8 cellular contexts compared by ENCODE assay signal in the genomic region with DNA sequence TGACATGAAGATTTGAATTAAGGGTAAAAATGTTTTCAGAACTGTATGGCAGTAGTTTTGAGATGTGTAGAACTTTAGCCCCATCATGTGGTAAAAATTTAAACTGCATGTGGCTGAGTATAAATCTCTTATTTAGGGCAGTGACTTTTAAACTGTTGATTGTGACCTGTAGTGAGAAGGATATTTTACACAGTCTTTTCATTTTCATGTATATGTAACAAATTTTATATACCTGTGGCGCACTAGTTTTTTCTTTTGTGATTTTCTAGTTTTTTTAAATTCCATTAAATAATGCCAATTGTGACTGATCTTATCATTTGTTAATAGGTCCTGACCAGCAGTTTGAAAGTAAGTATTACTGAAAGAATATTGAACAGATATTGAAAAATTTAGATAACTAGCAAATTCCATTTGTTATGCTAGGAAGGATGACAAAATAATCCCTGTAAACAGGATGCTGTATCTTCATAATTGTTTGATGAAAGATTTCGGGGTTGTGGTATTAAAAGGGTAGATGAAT. TPM values are rescaled to one million over a fixed set of nuclear protein-coding genes. Genes with fewer than 3 reads are reported as not detected.
DNase-seq lines count a peak whose midpoint lies in the region; ATAC-seq and TF ChIP-seq lines count a peak whose summit lies in the region.

No MANE protein-coding gene starts in this region.

- H3K27ac Mint-ChIP-seq in activated naive CD8-positive, alpha-beta T cell treated with anti-CD3 and anti-CD28 coated beads, Interleukin-2, amount 50 U/mL, for 24 hours: peak overlapping the region; percentile 32

- H3K9me2 ChIP-seq in HCT116 (ENCODE audit: insufficient read depth): no peaks in the 10 kb centered on the region

- H2AFZ ChIP-seq in HCT116 (ENCODE audit: low read depth, low read length, poor library complexity, severe bottlenecking): no peak overlapping the region

- CTCF ChIA-PET in HCT116 (lab: Charles Lee): no interaction called here

- peak; percentile 43 to 89 (median 69); a peak in 5 of 6 replicates for TF ChIP-seq CTCF in HCT116 (IDR thresholded peaks at IDR 0.05 in 2 of 3, conservative IDR thresholded peaks at IDR 0.05 in 1 of 3; ENCODE audit: borderline replicate concordance in 1 of 3, insufficient read depth in 1 of 3, low read depth in 2 of 3, low read length in 2 of 3)
- peak; percentile 83 to 96 (median 92) for TF ChIP-seq CTCF in heart right ventricle (IDR thresholded peaks at IDR 0.05)
- peak; percentile 74 for TF ChIP-seq CTCF in retinal pigment epithelial cell (conservative IDR thresholded peaks at IDR 0.05; ENCODE audit: low read depth, low read length)

- intact Hi-C loops in HCT116 (cut with micrococcal nuclease): loop anchor here (1.0 to 5.0 kb wide), 4 partner anchors 83 to 950 kb away; a partner anchor contains a TSS
- intact Hi-C loops in heart right ventricle (cut with DNase I): loop anchor here (2.0 to 10.0 kb wide), 9 partner anchors 44 to 956 kb away; a partner anchor contains a TSS

- peaks cover 47% of the 10 kb centered on the region for H3K4me1 Mint-ChIP-seq in activated naive CD8-positive, alpha-beta T cell treated with anti-CD3 and anti-CD28 coated beads, Interleukin-2, amount 50 U/mL, for 24 hours

- H3K27me3 ChIP-seq in HCT116 (ENCODE audit: insufficient read depth, low read length) (no peaks in the 10 kb centered on the region), heart right ventricle (no peaks in the 10 kb centered on the region)

- ATAC-seq in HCT116 (peak; percentile 74), heart right ventricle (peak in 6 of 8 donors; percentile 29 to 79 (median 68))
- ATAC-seq in activated naive CD8-positive, alpha-beta T cell treated with anti-CD3 and anti-CD28 coated beads, Interleukin-2, amount 50 U/mL, for 24 hours: peak; percentile 62

- H3K4me3 Mint-ChIP-seq in activated naive CD8-positive, alpha-beta T cell treated with anti-CD3 and anti-CD28 coated beads, Interleukin-2, amount 50 U/mL, for 24 hours: no peak overlapping the region

- H3K9me3 ChIP-seq in HCT116 (ENCODE audit: control insufficient read depth in 1 of 2, insufficient read depth in 1 of 2, low read depth in 1 of 2, low read length in 2 of 2) (no peaks in the 10 kb centered on the region), heart right ventricle (no peaks in the 10 kb centered on the region)

- H4K20me1 ChIP-seq in HCT116 (ENCODE audit: insufficient read depth): peaks cover 30% of the 10 kb centered on the region

- no peak for TF ChIP-seq POLR2A in HCT116 (IDR thresholded peaks at IDR 0.05; ENCODE audit: borderline replicate concordance, extremely low read depth, insufficient read depth, insufficient read length)

- H3K9me3 Mint-ChIP-seq in activated naive CD8-positive, alpha-beta T cell treated with anti-CD3 and anti-CD28 coated beads, Interleukin-2, amount 50 U/mL, for 24 hours: no peaks in the 10 kb centered on the region

- H3K79me2 ChIP-seq in HCT116 (ENCODE audit: insufficient read depth, low read length): peaks cover 99% of the 10 kb centered on the region

- H3K36me3 ChIP-seq in HCT116 (ENCODE audit: control insufficient read depth in 1 of 2, insufficient read depth in 2 of 2, low read length in 2 of 2): peaks cover 1 to 3% of the 10 kb centered on the region in 2 experiments; a peak in 1 of 4 replicates
- H3K36me3 ChIP-seq in heart right ventricle: peaks cover 0 to 45% (median 0%) of the 10 kb centered on the region in 9 donors

- H3K4me1 ChIP-seq in HCT116 (ENCODE audit: control insufficient read depth in 1 of 2, insufficient read depth in 2 of 2, low read length in 2 of 2) (peaks cover 14 to 25% of the 10 kb centered on the region in 2 experiments), heart right ventricle (peaks cover 0 to 25% (median 15%) of the 10 kb centered on the region in 9 donors)

- H3K27ac ChIP-seq in HCT116 (ENCODE audit: low read depth, low read length) (peak overlapping the region; percentile 37; the same call in 1 of the 2 replicates), heart right ventricle (no peak overlapping the region)

- H3K9ac ChIP-seq in HCT116 (ENCODE audit: low read length): no peak overlapping the region

- POLR2A ChIA-PET in HCT116 (lab: Charles Lee): no interaction called here

- no peaks in the 10 kb centered on the region for H3K27me3 Mint-ChIP-seq in activated naive CD8-positive, alpha-beta T cell treated with anti-CD3 and anti-CD28 coated beads, Interleukin-2, amount 50 U/mL, for 24 hours

- peak; percentile 6 to 63 for DNase-seq in NOMO-1 (lab: John Stamatoyannopoulos, UW; ENCODE audit: unreplicated experiment in 2 of 2)
- DNase-seq in NOMO-1 treated with dmso at 0.1 percent for 144 hours (lab: John Stamatoyannopoulos, UW; ENCODE audit: unreplicated experiment): no peak
- DNase-seq in HCT116 (ENCODE audit: low read depth, low spot score): peak; percentile 35
- peak; percentile 13 for DNase-seq in NCI-H345 treated with DMSO at 0.1 percent for 48 hours (lab: John Stamatoyannopoulos, UW; ENCODE audit: unreplicated experiment)
- no peak for DNase-seq in activated naive CD8-positive, alpha-beta T cell treated with anti-CD3 and anti-CD28 coated beads, Interleukin-2, amount 50 U/mL, for 24 hours
- peak in 1 of 2 donors; percentile 48 for DNase-seq in heart right ventricle
- DNase-seq in retinal pigment epithelial cell (ENCODE audit: low read depth): no peak
- no peak for DNase-seq in NCI-H128 (lab: John Stamatoyannopoulos, UW; ENCODE audit: unreplicated experiment)

- no peak overlapping the region for H3K4me2 ChIP-seq in HCT116 (ENCODE audit: low read length)

- 78 to 85% methylated on average over 2 of the region's 2 CpGs for WGBS in heart right ventricle, 2 donors

- RAD21 ChIA-PET in HCT116 (lab: Charles Lee; ENCODE audit: low non-redundant PET in 1 of 2, low total read pairs in 2 of 2, uncharacterized antibody in 2 of 2, unreplicated experiment in 2 of 2): no interaction called here

- H3K4me3 ChIP-seq in HCT116 (replicated peaks in 1 of 2; ENCODE audit: low read depth in 1 of 2, low read length in 2 of 2) (no peak overlapping the region), heart right ventricle (no peak overlapping the region), retinal pigment epithelial cell (ENCODE audit: low read length) (no peak overlapping the region)

- peaks cover 20% of the 10 kb centered on the region for H3K36me3 Mint-ChIP-seq in activated naive CD8-positive, alpha-beta T cell treated with anti-CD3 and anti-CD28 coated beads, Interleukin-2, amount 50 U/mL, for 24 hours (ENCODE audit: low read depth)

- no TSS peak for BruUV-seq in HCT116 (replicated peaks; lab: Mats Ljungman, UMichigan)

- TF ChIP-seq RAD21 in HCT116 (IDR thresholded peaks at IDR 0.05; ENCODE audit: low read depth): peak; percentile 78

TF ChIP-seq in HCT116, 20 proteins besides CTCF, POLR2A, EP300 and RAD21 (continues in another document):
- TF ChIP-seq EZH2phosphoT487 (IDR thresholded peaks at IDR 0.05; ENCODE audit: borderline replicate concordance): no peak
- no peak for TF ChIP-seq ELF1 (IDR thresholded peaks at IDR 0.05; ENCODE audit: borderline replicate concordance, low read depth)
- TF ChIP-seq SIN3A (IDR thresholded peaks at IDR 0.05; ENCODE audit: low read depth): no peak
- no peak for TF ChIP-seq TCF7L2 (IDR thresholded peaks at IDR 0.05; ENCODE audit: borderline replicate concordance, extremely low read depth, insufficient read depth, insufficient read length)
- TF ChIP-seq, protein P1, sequence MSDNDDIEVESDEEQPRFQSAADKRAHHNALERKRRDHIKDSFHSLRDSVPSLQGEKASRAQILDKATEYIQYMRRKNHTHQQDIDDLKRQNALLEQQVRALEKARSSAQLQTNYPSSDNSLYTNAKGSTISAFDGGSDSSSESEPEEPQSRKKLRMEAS (IDR thresholded peaks at IDR 0.05): no peak
- no peak for TF ChIP-seq CBX3 (IDR thresholded peaks at IDR 0.05; ENCODE audit: low read depth)
- no peak for TF ChIP-seq SP1 (IDR thresholded peaks at IDR 0.05; ENCODE audit: low read depth)
- TF ChIP-seq, protein P2, sequence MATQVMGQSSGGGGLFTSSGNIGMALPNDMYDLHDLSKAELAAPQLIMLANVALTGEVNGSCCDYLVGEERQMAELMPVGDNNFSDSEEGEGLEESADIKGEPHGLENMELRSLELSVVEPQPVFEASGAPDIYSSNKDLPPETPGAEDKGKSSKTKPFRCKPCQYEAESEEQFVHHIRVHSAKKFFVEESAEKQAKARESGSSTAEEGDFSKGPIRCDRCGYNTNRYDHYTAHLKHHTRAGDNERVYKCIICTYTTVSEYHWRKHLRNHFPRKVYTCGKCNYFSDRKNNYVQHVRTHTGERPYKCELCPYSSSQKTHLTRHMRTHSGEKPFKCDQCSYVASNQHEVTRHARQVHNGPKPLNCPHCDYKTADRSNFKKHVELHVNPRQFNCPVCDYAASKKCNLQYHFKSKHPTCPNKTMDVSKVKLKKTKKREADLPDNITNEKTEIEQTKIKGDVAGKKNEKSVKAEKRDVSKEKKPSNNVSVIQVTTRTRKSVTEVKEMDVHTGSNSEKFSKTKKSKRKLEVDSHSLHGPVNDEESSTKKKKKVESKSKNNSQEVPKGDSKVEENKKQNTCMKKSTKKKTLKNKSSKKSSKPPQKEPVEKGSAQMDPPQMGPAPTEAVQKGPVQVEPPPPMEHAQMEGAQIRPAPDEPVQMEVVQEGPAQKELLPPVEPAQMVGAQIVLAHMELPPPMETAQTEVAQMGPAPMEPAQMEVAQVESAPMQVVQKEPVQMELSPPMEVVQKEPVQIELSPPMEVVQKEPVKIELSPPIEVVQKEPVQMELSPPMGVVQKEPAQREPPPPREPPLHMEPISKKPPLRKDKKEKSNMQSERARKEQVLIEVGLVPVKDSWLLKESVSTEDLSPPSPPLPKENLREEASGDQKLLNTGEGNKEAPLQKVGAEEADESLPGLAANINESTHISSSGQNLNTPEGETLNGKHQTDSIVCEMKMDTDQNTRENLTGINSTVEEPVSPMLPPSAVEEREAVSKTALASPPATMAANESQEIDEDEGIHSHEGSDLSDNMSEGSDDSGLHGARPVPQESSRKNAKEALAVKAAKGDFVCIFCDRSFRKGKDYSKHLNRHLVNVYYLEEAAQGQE (IDR thresholded peaks at IDR 0.05; ENCODE audit: low read depth): no peak
- TF ChIP-seq ZFX (IDR thresholded peaks at IDR 0.05): no peak
- no peak for TF ChIP-seq CEBPB (IDR thresholded peaks at IDR 0.05; ENCODE audit: low read depth)
- TF ChIP-seq, protein P3, sequence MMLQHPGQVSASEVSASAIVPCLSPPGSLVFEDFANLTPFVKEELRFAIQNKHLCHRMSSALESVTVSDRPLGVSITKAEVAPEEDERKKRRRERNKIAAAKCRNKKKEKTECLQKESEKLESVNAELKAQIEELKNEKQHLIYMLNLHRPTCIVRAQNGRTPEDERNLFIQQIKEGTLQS (IDR thresholded peaks at IDR 0.05): no peak
- TF ChIP-seq JUND (IDR thresholded peaks at IDR 0.05): no peak

RNA-seq across cellular contexts. Expression of a gene that starts 47.2 kb away (rescaled TPM):
- total RNA-seq in HCT116 (2021; ENCODE audit: unreplicated experiment): 69.5 TPM
- polyA plus RNA-seq in HCT116 (2012): 28.8 and 34.2 TPM in 2 replicates
- 10 to 100 TPM; 48.1 to 69.3 (median 51.6) TPM for total RNA-seq in heart right ventricle
- polyA plus RNA-seq in heart right ventricle: 10 to 100 TPM; 40.1 to 50.8 TPM

Comparison
In these comparisons a context has a peak if more than half of its experiments do, and no peak if none do; other contexts are left out.
1. DNase-seq: peak in NOMO-1 (2 of 2), HCT116 (single experiment) and NCI-H345 treated with DMSO at 0.1 percent for 48 hours (single experiment); none in NOMO-1 treated with dmso at 0.1 percent for 144 hours (single experiment), activated naive CD8-positive, alpha-beta T cell treated with anti-CD3 and anti-CD28 coated beads, Interleukin-2, amount 50 U/mL, for 24 hours (single experiment), retinal pigment epithelial cell (single experiment) and NCI-H128 (single experiment).
2. Peak in every context shown above with its lines, with median percentiles within 50 percentile points of each other: ATAC-seq and CTCF ChIP-seq.